Comparison of ENCODE assay signal across 26 cellular contexts in the genomic region with DNA sequence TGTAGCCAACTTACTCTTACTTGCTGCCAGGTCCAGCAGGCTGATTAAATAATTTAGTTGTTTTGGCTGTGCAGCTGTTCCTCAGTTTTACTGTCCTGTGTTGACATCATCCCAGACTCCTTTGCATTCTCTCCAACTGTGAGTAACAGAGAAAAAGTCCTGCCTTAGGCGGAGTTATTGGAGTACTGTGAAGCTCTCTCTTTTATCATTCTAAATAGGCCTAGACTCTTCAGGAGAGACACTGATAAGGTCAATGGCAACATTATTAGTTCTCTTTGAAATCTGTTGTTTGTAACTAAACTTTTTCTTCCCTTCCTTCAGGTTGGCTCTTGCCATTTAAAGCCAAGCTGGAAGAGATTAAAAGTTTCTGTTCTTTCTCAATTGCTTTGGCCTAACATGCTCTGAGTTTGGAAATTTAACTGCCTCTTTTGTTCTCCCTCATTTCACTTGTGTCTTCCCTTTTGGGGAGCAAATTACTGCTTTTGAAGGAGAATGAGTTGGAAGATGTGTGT.
DNase-seq lines count a peak whose midpoint lies in the region; ATAC-seq, FAIRE-seq and TF ChIP-seq lines count a peak whose summit lies in the region.
"Had no signal": no experiment of that assay in that cellular context is flagged by ENCODE, and none has a peak within 500 bp of the region (broad histone marks: within the 10 kb centered on the region; RNA-seq: fewer than 3 reads in every experiment).

No MANE protein-coding gene starts in this region.

- no peak for TF ChIP-seq CTCF in heart right ventricle (IDR thresholded peaks at IDR 0.05)
- TF ChIP-seq CTCF in H1 (IDR thresholded peaks at IDR 0.05; ENCODE audit: control extremely low read depth in 1 of 3, insufficient read depth in 1 of 3, low read depth in 1 of 3, low read length in 3 of 3): no peak
- TF ChIP-seq CTCF in brain microvascular endothelial cell (IDR thresholded peaks at IDR 0.05; ENCODE audit: low read depth, low read length, missing control alignments): no peak

- H4K20me1 ChIP-seq in H1 (replicated peaks in 1 of 2; ENCODE audit: control insufficient read depth in 1 of 2, insufficient read depth in 2 of 2, low read length in 2 of 2): no peaks in the 10 kb centered on the region

- peaks cover 0 to 17% (median 2%) of the 10 kb centered on the region in 9 donors for H3K4me1 ChIP-seq in heart right ventricle
- peaks cover 3 to 17% (median 13%) of the 10 kb centered on the region in 4 experiments; a peak in 5 of 7 replicates for H3K4me1 ChIP-seq in H1 (replicated peaks in 1 of 4; ENCODE audit: control insufficient read depth in 3 of 4, insufficient read depth in 4 of 4, low read length in 3 of 4)
- H3K4me1 ChIP-seq in iPS-20b (ENCODE audit: insufficient read depth, low read length): peaks cover 54% of the 10 kb centered on the region
- peaks cover 0 to 1% of the 10 kb centered on the region in 2 donors for H3K4me1 ChIP-seq in aorta (ENCODE audit: control insufficient read depth in 1 of 2, insufficient read depth in 2 of 2, low read length in 2 of 2)
- H3K4me1 ChIP-seq: HAP-1 had no signal

- H3K18ac ChIP-seq in H1 (ENCODE audit: extremely low read depth, low read length): no peak overlapping the region

- no peaks in the 10 kb centered on the region for H3K79me2 ChIP-seq in H1 (ENCODE audit: control insufficient read depth in 1 of 2, insufficient read depth in 2 of 2, low read length in 2 of 2)
- H3K79me2 ChIP-seq: parathyroid adenoma had no signal

- DNase-seq in heart right ventricle (no peak), cardiac septum (ENCODE audit: low spot score) (no peak), H1 (ENCODE audit: low read depth in 1 of 2, low spot score in 2 of 2) (peak in 1 of 2 experiments; percentile 17), aorta (no peak), brain microvascular endothelial cell (no peak)
- no peak for DNase-seq in activated CD4-positive, alpha-beta T cell treated with anti-CD3 and anti-CD28 coated beads, Interleukin-2, amount 10 ng/mL, durations not matched to agents 24 days and 14 days
- DNase-seq: activated CD4-positive, CD25-positive, alpha-beta regulatory T cell treated with anti-CD3 and anti-CD28 coated beads, Interleukin-2, amount 50 U/mL, for 72 hours; activated CD8-positive, alpha-beta memory T cell treated with anti-CD3 and anti-CD28 coated beads for 24 hours; activated T-cell treated with anti-CD3 and anti-CD28 coated beads, Interleukin-2, amount 50 U/mL, for 48 hours; effector CD8-positive, alpha-beta T cell; naive thymus-derived CD4-positive, alpha-beta T cell; NCI-H1092 treated with DMSO at 0.1 percent for 48 hours; NCI-H2029 treated with DMSO at 0.1 percent for 48 hours; stimulated activated CD4-positive, alpha-beta T cell treated with anti-CD3 and anti-CD28 coated beads, Interleukin-1b, Interleukin-23, amount 100 ng/mL, for 48 hours; stimulated activated naive B cell treated with anti-CD40 and anti-IgM and Interleukin-4, amounts not matched to agents 10 μg/mL and 1 μg/mL and 100 μg/mL, for 72 hours; T1000 had no signal

- ATAC-seq in heart right ventricle (peak in 5 of 8 donors; percentile 40 to 79 (median 47)), aorta (ENCODE audit: low FRiP score) (peak; percentile 54), GM19452 (IDR thresholded peaks at IDR 0.05; ENCODE audit: unreplicated experiment) (no peak)
- ATAC-seq: esophagus mucosa; naive thymus-derived CD4-positive, alpha-beta T cell; stimulated activated naive B cell treated with anti-CD40 and anti-IgM and Interleukin-4, amounts not matched to agents 10 μg/mL and 1 μg/mL and 100 μg/mL, for 72 hours had no signal

- H3K23me2 ChIP-seq in H1 (ENCODE audit: low read depth, low read length): peaks cover 3% of the 10 kb centered on the region; the same call in 1 of the 2 replicates

- H3K79me1 ChIP-seq in H1 (ENCODE audit: low read depth, low read length): no peaks in the 10 kb centered on the region

- H3K9me3 ChIP-seq in heart right ventricle (no peaks in the 10 kb centered on the region), H1 (ENCODE audit: insufficient read depth in 2 of 2, low read depth in 1 of 2, low read length in 1 of 2) (no peaks in the 10 kb centered on the region), iPS-20b (ENCODE audit: insufficient read depth, low read depth, low read length) (no peaks in the 10 kb centered on the region), aorta (ENCODE audit: control insufficient read depth, low read length) (no peaks in the 10 kb centered on the region)
- H3K9me3 ChIP-seq: HAP-1, thoracic aorta had no signal

- no peaks in the 10 kb centered on the region for H3K4me1 Mint-ChIP-seq in activated CD4-positive, alpha-beta T cell treated with anti-CD3 and anti-CD28 coated beads, Interleukin-2, amount 10 ng/mL, durations not matched to agents 24 days and 14 days
- H3K4me1 Mint-ChIP-seq: activated naive CD4-positive, alpha-beta T cell treated with anti-CD3 and anti-CD28 coated beads, Interleukin-2, amount 50 U/mL, for 24 hours; CD14-positive monocyte; naive thymus-derived CD4-positive, alpha-beta T cell; stimulated activated naive B cell treated with anti-CD40 and anti-IgM and Interleukin-4, amounts not matched to agents 10 μg/mL and 1 μg/mL and 100 μg/mL, for 72 hours had no signal

- H3K4ac ChIP-seq in H1 (replicated peaks; ENCODE audit: insufficient read length, low read depth, low read length): no peak overlapping the region

- no peaks in the 10 kb centered on the region for H3K36me3 Mint-ChIP-seq in activated CD4-positive, alpha-beta T cell treated with anti-CD3 and anti-CD28 coated beads, Interleukin-2, amount 10 ng/mL, durations not matched to agents 24 days and 14 days (ENCODE audit: low read depth)
- H3K36me3 Mint-ChIP-seq: activated naive CD4-positive, alpha-beta T cell treated with anti-CD3 and anti-CD28 coated beads, Interleukin-2, amount 50 U/mL, for 24 hours; CD14-positive monocyte; naive thymus-derived CD4-positive, alpha-beta T cell; stimulated activated naive B cell treated with anti-CD40 and anti-IgM and Interleukin-4, amounts not matched to agents 10 μg/mL and 1 μg/mL and 100 μg/mL, for 72 hours had no signal

- no peak overlapping the region for H4K8ac ChIP-seq in H1 (ENCODE audit: extremely low read depth, insufficient read depth, low read length)

- no peak overlapping the region for H2BK5ac ChIP-seq in H1 (ENCODE audit: low read depth, low read length)

- H3K14ac ChIP-seq in H1 (ENCODE audit: insufficient read length): no peak overlapping the region

- no peak overlapping the region for H3K9ac ChIP-seq in H1 (replicated peaks in 1 of 4; ENCODE audit: extremely low read depth in 1 of 4, low read depth in 3 of 4, low read length in 3 of 4)
- H3K9ac ChIP-seq in iPS-20b (ENCODE audit: low read depth, low read length): peak overlapping the region; percentile 19; the same call in 1 of the 2 replicates
- H3K9ac ChIP-seq: parathyroid adenoma had no signal

- H3K9me3 Mint-ChIP-seq in activated CD4-positive, alpha-beta T cell treated with anti-CD3 and anti-CD28 coated beads, Interleukin-2, amount 10 ng/mL, durations not matched to agents 24 days and 14 days: no peaks in the 10 kb centered on the region
- H3K9me3 Mint-ChIP-seq: activated naive CD4-positive, alpha-beta T cell treated with anti-CD3 and anti-CD28 coated beads, Interleukin-2, amount 50 U/mL, for 24 hours; CD14-positive monocyte; naive thymus-derived CD4-positive, alpha-beta T cell; stimulated activated naive B cell treated with anti-CD40 and anti-IgM and Interleukin-4, amounts not matched to agents 10 μg/mL and 1 μg/mL and 100 μg/mL, for 72 hours had no signal

- H3K27ac ChIP-seq in heart right ventricle: peak overlapping the region in 2 of 10 donors; percentile 15 to 49
- H3K27ac ChIP-seq in H1 (ENCODE audit: low read depth, low read length): no peak overlapping the region
- H3K27ac ChIP-seq in iPS-20b (ENCODE audit: low read length): peak overlapping the region; percentile 50
- H3K27ac ChIP-seq in aorta (ENCODE audit: low read depth in 1 of 2, low read length in 2 of 2): no peak overlapping the region
- H3K27ac ChIP-seq in brain microvascular endothelial cell: no peak overlapping the region
- H3K27ac ChIP-seq: parathyroid adenoma had no signal

- peak overlapping the region in 1 of 2 experiments; percentile 41; a peak in 2 of 4 replicates for H3K4me2 ChIP-seq in H1 (ENCODE audit: insufficient read depth in 1 of 2, low read depth in 2 of 2, low read length in 2 of 2)

- no peak overlapping the region for H2AK5ac ChIP-seq in H1 (ENCODE audit: low read depth, low read length)

- no peak overlapping the region for H2BK20ac ChIP-seq in H1 (ENCODE audit: low read length)

- CTCF ChIA-PET in H1 (lab: Charles Lee; ENCODE audit: partially characterized antibody): interaction anchor here (0.6 kb wide), 1 partner anchor 189 kb away, joined by 4 read pairs; no protein-coding TSS in a partner anchor

- H3K36me3 ChIP-seq in heart right ventricle: no peaks in the 10 kb centered on the region
- no peaks in the 10 kb centered on the region for H3K36me3 ChIP-seq in H1 (ENCODE audit: control insufficient read depth in 2 of 4, insufficient read depth in 4 of 4, low read length in 3 of 4)
- no peaks in the 10 kb centered on the region for H3K36me3 ChIP-seq in iPS-20b (ENCODE audit: insufficient read depth, low read depth, low read length)
- H3K36me3 ChIP-seq in aorta (ENCODE audit: control insufficient read depth in 1 of 2, insufficient read depth in 2 of 2, low read length in 1 of 2): no peaks in the 10 kb centered on the region
- no peaks in the 10 kb centered on the region for H3K36me3 ChIP-seq in brain microvascular endothelial cell (replicated peaks)
- H3K36me3 ChIP-seq: HAP-1, thoracic aorta had no signal

- FAIRE-seq in H1 (lab: Jason Lieb, UNC): peak; percentile 68
- FAIRE-seq: D721Med, G401.6 had no signal

- intact Hi-C loops in heart right ventricle (cut with DNase I) (no loop called here), cardiac septum (cut with DNase I) (no loop called here), aorta (cut with DNase I) (no loop called here)
- intact Hi-C loops in activated CD4-positive, alpha-beta T cell treated with anti-CD3 and anti-CD28 coated beads, Interleukin-2, amount 10 ng/mL, durations not matched to agents 24 days and 14 days (cut with micrococcal nuclease): no loop called here

- no peak for TF ChIP-seq RAD21 in H1 (IDR thresholded peaks at IDR 0.05 in 1 of 2, conservative IDR thresholded peaks at IDR 0.05 in 1 of 2; ENCODE audit: low read depth in 2 of 2, low read length in 2 of 2)

- no peak overlapping the region for H4K91ac ChIP-seq in H1 (replicated peaks; ENCODE audit: insufficient read length, low read length)

- no peak overlapping the region for H2BK12ac ChIP-seq in H1 (ENCODE audit: low read depth, low read length)

- no peaks in the 10 kb centered on the region for H3K27me3 ChIP-seq in heart right ventricle
- peaks cover 6 to 23% (median 16%) of the 10 kb centered on the region in 4 experiments for H3K27me3 ChIP-seq in H1 (replicated peaks in 1 of 4; ENCODE audit: control insufficient read depth in 3 of 4, extremely low read depth in 1 of 4, insufficient read depth in 3 of 4, low read length in 3 of 4)
- peaks cover 26% of the 10 kb centered on the region; the same call in 1 of the 2 replicates for H3K27me3 ChIP-seq in iPS-20b (ENCODE audit: insufficient read depth, low read length)
- no peaks in the 10 kb centered on the region for H3K27me3 ChIP-seq in aorta (ENCODE audit: control insufficient read depth in 1 of 2, insufficient read depth in 2 of 2, low read length in 1 of 2)
- no peaks in the 10 kb centered on the region for H3K27me3 ChIP-seq in brain microvascular endothelial cell (replicated peaks)

- 67 to 80% methylated on average over 1 of the region's 1 CpG for WGBS in heart right ventricle, 2 donors
- WGBS in H1 (ENCODE audit: extremely low coverage in 1 of 2, insufficient coverage in 1 of 2, insufficient read length in 1 of 2, insufficient replicate concordance in 2 of 2, low coverage in 1 of 2, low lambda C conversion rate in 2 of 2, missing lambda C conversion rate in 1 of 2), 2 experiments: 9% methylated on average over 1 of the region's 1 CpG; no CpG with 5 or more reads in 1 of the 2 experiments
- WGBS in aorta, 2 donors: 69 to 85% methylated on average over 1 of the region's 1 CpG

- POLR2A ChIA-PET in H1 (lab: Charles Lee; ENCODE audit: partially characterized antibody): no interaction called here

- no peak overlapping the region for H2BK120ac ChIP-seq in H1 (replicated peaks; ENCODE audit: low read depth, low read length)

- no peak overlapping the region for H3K56ac ChIP-seq in H1 (replicated peaks; ENCODE audit: insufficient read length, low read depth, low read length)

- H3K4me3 ChIP-seq in heart right ventricle: no peak overlapping the region
- H3K4me3 ChIP-seq in H1 (ENCODE audit: extremely low read depth in 1 of 4, insufficient read depth in 2 of 4, low read depth in 3 of 4, low read length in 4 of 4): no peak overlapping the region
- H3K4me3 ChIP-seq in iPS-20b (ENCODE audit: low read length): peak overlapping the region; percentile 32; the same call in 1 of the 2 replicates
- no peak overlapping the region for H3K4me3 ChIP-seq in aorta (ENCODE audit: low read length in 2 of 2)
- no peak overlapping the region for H3K4me3 ChIP-seq in brain microvascular endothelial cell (ENCODE audit: low read depth, low read length)
- H3K4me3 ChIP-seq: HAP-1, thoracic aorta had no signal

- no peak overlapping the region for H3K4me3 Mint-ChIP-seq in activated CD4-positive, alpha-beta T cell treated with anti-CD3 and anti-CD28 coated beads, Interleukin-2, amount 10 ng/mL, durations not matched to agents 24 days and 14 days
- H3K4me3 Mint-ChIP-seq: activated naive CD4-positive, alpha-beta T cell treated with anti-CD3 and anti-CD28 coated beads, Interleukin-2, amount 50 U/mL, for 24 hours; CD14-positive monocyte; naive thymus-derived CD4-positive, alpha-beta T cell; stimulated activated naive B cell treated with anti-CD40 and anti-IgM and Interleukin-4, amounts not matched to agents 10 μg/mL and 1 μg/mL and 100 μg/mL, for 72 hours had no signal

- no peak overlapping the region for H2AFZ ChIP-seq in H1 (ENCODE audit: low read length)
- H2AFZ ChIP-seq: parathyroid adenoma had no signal

- no peak overlapping the region for H3K27ac Mint-ChIP-seq in activated CD4-positive, alpha-beta T cell treated with anti-CD3 and anti-CD28 coated beads, Interleukin-2, amount 10 ng/mL, durations not matched to agents 24 days and 14 days
- H3K27ac Mint-ChIP-seq: activated naive CD4-positive, alpha-beta T cell treated with anti-CD3 and anti-CD28 coated beads, Interleukin-2, amount 50 U/mL, for 24 hours; CD14-positive monocyte; naive thymus-derived CD4-positive, alpha-beta T cell; stimulated activated naive B cell treated with anti-CD40 and anti-IgM and Interleukin-4, amounts not matched to agents 10 μg/mL and 1 μg/mL and 100 μg/mL, for 72 hours had no signal

- H3K27me3 Mint-ChIP-seq in activated CD4-positive, alpha-beta T cell treated with anti-CD3 and anti-CD28 coated beads, Interleukin-2, amount 10 ng/mL, durations not matched to agents 24 days and 14 days: peaks cover 8% of the 10 kb centered on the region
- H3K27me3 Mint-ChIP-seq: stimulated activated naive B cell treated with anti-CD40 and anti-IgM and Interleukin-4, amounts not matched to agents 10 μg/mL and 1 μg/mL and 100 μg/mL, for 72 hours had no signal

- no peak for TF ChIP-seq EP300 in H1 (IDR thresholded peaks at IDR 0.05; ENCODE audit: borderline replicate concordance in 1 of 2, low read depth in 2 of 2, low read length in 2 of 2)

- no peak overlapping the region for H4K5ac ChIP-seq in H1 (ENCODE audit: insufficient read length, low read depth, low read length)

- no peak for TF ChIP-seq POLR2A in H1 (IDR thresholded peaks at IDR 0.05; ENCODE audit: control extremely low read depth in 1 of 2, low read depth in 2 of 2, low read length in 2 of 2)

- H2BK15ac ChIP-seq in H1 (ENCODE audit: low read length): no peak overlapping the region

- in situ Hi-C loops in brain microvascular endothelial cell (cut with HindIII; ENCODE audit: low pct_ligation_motif_present, low sequenced_read_pairs): no loop called here

- no peak overlapping the region for H3K23ac ChIP-seq in H1 (ENCODE audit: insufficient read length)
